21 cellular contexts compared by ENCODE assay signal in the genomic region with DNA sequence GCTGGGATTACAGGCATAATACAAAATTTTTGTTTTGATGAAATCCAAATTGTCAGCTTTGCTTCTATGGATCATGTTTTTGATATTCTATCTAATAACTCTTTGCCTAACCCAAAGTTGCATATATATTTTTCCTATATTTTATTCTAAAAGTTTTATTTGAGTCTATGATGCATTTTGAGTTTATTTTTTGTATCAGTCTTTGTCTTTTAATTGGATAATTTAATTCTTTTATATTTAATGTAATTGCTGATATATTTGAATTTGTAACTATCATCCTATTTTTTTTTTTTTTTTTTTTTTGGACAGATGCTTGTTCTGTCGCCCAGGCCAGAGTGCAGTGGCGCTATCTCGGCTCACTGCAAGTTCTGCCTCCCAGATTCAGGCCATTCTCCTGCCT.
"Had no signal": no experiment of that assay in that cellular context is flagged by ENCODE, and none has a peak within 500 bp of the region (broad histone marks: within the 10 kb centered on the region; RNA-seq: fewer than 3 reads in every experiment).

No MANE protein-coding gene starts in this region.

- ATAC-seq: PC-3, Right ventricle myocardium inferior, SK-N-SH treated with all-trans-retinoic acid at 6 μM for 48 hours had no signal

- H3K4me1 ChIP-seq: Peyer's patch, SJCRH30 had no signal

- H3K27ac ChIP-seq: KMS-11, Peyer's patch, SJCRH30 had no signal

- H3K4me2 ChIP-seq: KMS-11 had no signal

- H3K9ac ChIP-seq: KMS-11 had no signal

- H3K36me3 ChIP-seq: Peyer's patch, SJCRH30 had no signal

- DNase-seq: Kasumi-1, MM.1S, NCI-H1092 treated with DMSO at 0.1 percent for 48 hours, NCI-H1436, NCI-H187, NCI-H2029, NCI-H2081 treated with DMSO at 0.1 percent for 48 hours, NCI-H2171, NCI-H226, NCI-H446, NCI-H510A, NCI-H524 treated with DMSO at 0.1 percent for 48 hours, NCI-H69, NCI-H774, PC-3, SHP77 treated with DMSO at 0.1 percent for 48 hours, SJCRH30 had no signal

- H3K27me3 ChIP-seq: Peyer's patch, SJCRH30 had no signal

- H3K9me3 ChIP-seq: Peyer's patch, SJCRH30 had no signal

- H3K4me3 ChIP-seq: Peyer's patch, SJCRH30 had no signal
